27 cellular contexts compared by ENCODE assay signal in genomic region chr4:48410812-48411211, GRCh38.
"Had no signal": no experiment of that assay in that cellular context is flagged by ENCODE, and none has a peak within 500 bp of the region (broad histone marks: within the 10 kb centered on the region; RNA-seq: fewer than 3 reads in every experiment).

No MANE protein-coding gene starts in this region.

- H3K4me3 Mint-ChIP-seq: activated CD4-positive, alpha-beta memory T cell treated with anti-CD3 and anti-CD28 coated beads for 36 hours; activated naive CD4-positive, alpha-beta T cell treated with anti-CD3 and anti-CD28 coated beads, Interleukin-2, amount 10 ng/mL, durations not matched to agents 7 days and 5 days; activated naive CD8-positive, alpha-beta T cell treated with anti-CD3 and anti-CD28 coated beads for 36 hours; T-helper 2 cell treated with Interferon-gamma antibody and Interleukin-4, amounts not matched to agents 5 μg/mL and 100 μg/mL, for 36 hours had no signal

- H3K9me3 Mint-ChIP-seq: activated CD4-positive, alpha-beta memory T cell treated with anti-CD3 and anti-CD28 coated beads for 36 hours; activated naive CD4-positive, alpha-beta T cell treated with anti-CD3 and anti-CD28 coated beads, Interleukin-2, amount 10 ng/mL, durations not matched to agents 7 days and 5 days; activated T-helper 2 cell treated with anti-CD3 and anti-CD28 coated beads, Interferon-gamma antibody, Interleukin-2, Interleukin-4, amounts not matched to agents 10 μg/mL and 5 μg/mL and 100 μg/mL, durations not matched to agents 14 hours and 24 hours and 36 hours; T-helper 2 cell treated with Interferon-gamma antibody and Interleukin-4, amounts not matched to agents 5 μg/mL and 100 μg/mL, for 36 hours had no signal

- H3K27me3 Mint-ChIP-seq: activated CD4-positive, alpha-beta memory T cell treated with anti-CD3 and anti-CD28 coated beads for 36 hours; activated naive CD4-positive, alpha-beta T cell treated with anti-CD3 and anti-CD28 coated beads, Interleukin-2, amount 10 ng/mL, durations not matched to agents 7 days and 5 days; activated naive CD8-positive, alpha-beta T cell treated with anti-CD3 and anti-CD28 coated beads for 36 hours had no signal

- H3K9me3 ChIP-seq: SJCRH30, SK-N-SH had no signal

- H3K9ac ChIP-seq: KMS-11, SK-N-SH had no signal

- H3K4me3 ChIP-seq: SJCRH30 had no signal

- H3K27ac Mint-ChIP-seq: activated CD4-positive, alpha-beta memory T cell treated with anti-CD3 and anti-CD28 coated beads for 36 hours; activated naive CD4-positive, alpha-beta T cell treated with anti-CD3 and anti-CD28 coated beads, Interleukin-2, amount 10 ng/mL, durations not matched to agents 7 days and 5 days; activated naive CD8-positive, alpha-beta T cell treated with anti-CD3 and anti-CD28 coated beads for 36 hours; activated T-helper 2 cell treated with anti-CD3 and anti-CD28 coated beads, Interferon-gamma antibody, Interleukin-2, Interleukin-4, amounts not matched to agents 10 μg/mL and 5 μg/mL and 100 μg/mL, durations not matched to agents 14 hours and 24 hours and 36 hours; T-helper 2 cell treated with Interferon-gamma antibody and Interleukin-4, amounts not matched to agents 5 μg/mL and 100 μg/mL, for 36 hours had no signal

- ATAC-seq: Panc1 had no signal

- H3K4me1 ChIP-seq: SJCRH30 had no signal

- H3K4me1 Mint-ChIP-seq: activated naive CD4-positive, alpha-beta T cell treated with anti-CD3 and anti-CD28 coated beads, Interleukin-2, amount 10 ng/mL, durations not matched to agents 7 days and 5 days had no signal

- DNase-seq: activated CD4-positive, alpha-beta memory T cell treated with anti-CD3 and anti-CD28 coated beads for 36 hours; activated CD4-positive, alpha-beta T cell treated with anti-CD3 and anti-CD28 coated beads for 48 hours; activated CD4-positive, CD25-positive, alpha-beta regulatory T cell treated with anti-CD3 and anti-CD28 coated beads, Interleukin-2, amount 50 U/mL, for 72 hours; activated CD8-positive, alpha-beta memory T cell treated with anti-CD3 and anti-CD28 coated beads for 24 hours; activated gamma-delta T cell treated with Interleukin-2 at 50 U/mL for 16 hours; activated naive CD4-positive, alpha-beta T cell treated with anti-CD3 and anti-CD28 coated beads, Interleukin-2, amount 10 ng/mL, durations not matched to agents 7 days and 5 days; activated naive CD8-positive, alpha-beta T cell treated with anti-CD3 and anti-CD28 coated beads for 36 hours; activated T-cell treated with anti-CD3 and anti-CD28 coated beads for 4 hours; activated T-cell treated with anti-CD3 and anti-CD28 coated beads, Interleukin-2, amount 50 U/mL, for 48 hours; caudate nucleus; NCI-H1092; NCI-H1417 treated with DMSO at 0.1 percent for 48 hours; NCI-H1694; NCI-H2029; NCI-H510A treated with DMSO at 0.1 percent for 48 hours; NCI-H69; NK-92 treated with Interleukin-12 subunit alpha and Interleukin-12 subunit beta, amount 100 ng/mL, for 24 hours; OCI-M1; Right ventricle myocardium superior; SJCRH30; SK-N-SH; SW 1271 had no signal

- H3K27me3 ChIP-seq: SJCRH30 had no signal

- H3K27ac ChIP-seq: KMS-11, RWPE1, SJCRH30 had no signal

- H3K4me2 ChIP-seq: KMS-11, SK-N-SH had no signal
